In the genomic region with DNA sequence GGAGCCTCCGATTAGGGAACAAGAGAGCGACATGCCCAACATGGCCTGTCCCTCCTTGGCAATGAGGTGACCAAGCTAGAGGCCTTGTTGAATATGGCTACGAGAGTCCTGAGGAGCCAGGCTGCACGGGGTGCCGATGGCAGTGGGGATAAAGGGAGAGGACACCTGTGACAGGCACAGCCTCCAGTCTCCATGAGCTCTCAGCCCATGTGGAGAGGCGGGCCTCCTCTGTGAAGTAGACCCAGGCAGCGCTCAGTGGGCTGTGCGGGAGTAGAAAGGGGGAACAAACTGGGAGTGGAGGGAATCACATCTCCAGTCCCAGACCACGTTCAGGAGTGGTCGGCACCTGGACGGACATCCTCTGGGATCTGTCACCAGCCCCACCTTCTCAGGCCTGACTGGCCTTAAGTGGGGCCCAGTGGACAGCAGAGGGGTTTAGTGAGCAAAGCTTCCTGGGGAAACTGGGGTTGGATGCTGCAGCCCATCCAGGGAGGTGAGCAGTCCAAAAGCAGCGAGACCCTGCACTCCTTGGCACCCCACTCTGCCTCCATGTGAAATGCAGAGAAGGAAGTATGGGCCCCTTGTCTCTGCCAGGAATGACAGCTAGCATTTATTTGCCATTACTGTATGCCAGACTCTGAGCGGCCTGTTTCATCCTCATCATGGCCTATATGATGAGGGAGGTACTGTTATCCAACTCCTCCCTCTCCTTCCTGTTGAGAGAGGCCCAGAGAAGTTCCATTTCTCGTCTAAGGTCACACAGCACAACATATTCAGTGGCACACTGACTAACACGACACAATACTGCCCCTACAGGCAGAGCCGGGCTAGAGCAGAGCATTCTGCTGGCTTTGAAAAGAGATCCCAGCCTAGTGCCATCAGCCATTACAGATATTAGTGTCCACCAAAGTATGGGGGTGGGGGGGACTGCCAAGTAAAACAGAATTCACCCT, we compare ENCODE assay signal across 1 cellular context.
A peak's percentile ranks its signal among the peaks of the same experiment; 100 is the strongest.
TF ChIP-seq lines count a peak whose summit lies in the region.

No MANE protein-coding gene starts in this region.

TF ChIP-seq in SK-N-SH treated with all-trans-retinoic acid at 6 μM for 48 hours, 23 proteins besides CTCF, POLR2A, EP300 and RAD21 (continued from another document):
- TF ChIP-seq, protein P1, sequence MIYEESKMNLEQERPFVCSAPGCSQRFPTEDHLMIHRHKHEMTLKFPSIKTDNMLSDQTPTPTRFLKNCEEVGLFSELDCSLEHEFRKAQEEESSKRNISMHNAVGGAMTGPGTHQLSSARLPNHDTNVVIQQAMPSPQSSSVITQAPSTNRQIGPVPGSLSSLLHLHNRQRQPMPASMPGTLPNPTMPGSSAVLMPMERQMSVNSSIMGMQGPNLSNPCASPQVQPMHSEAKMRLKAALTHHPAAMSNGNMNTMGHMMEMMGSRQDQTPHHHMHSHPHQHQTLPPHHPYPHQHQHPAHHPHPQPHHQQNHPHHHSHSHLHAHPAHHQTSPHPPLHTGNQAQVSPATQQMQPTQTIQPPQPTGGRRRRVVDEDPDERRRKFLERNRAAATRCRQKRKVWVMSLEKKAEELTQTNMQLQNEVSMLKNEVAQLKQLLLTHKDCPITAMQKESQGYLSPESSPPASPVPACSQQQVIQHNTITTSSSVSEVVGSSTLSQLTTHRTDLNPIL (CRISPR knock-in tag; IDR thresholded peaks at IDR 0.05; ENCODE audit: low read depth), result no peak; the same call in 1 of the 2 replicates
- TF ChIP-seq SNAI2 (CRISPR knock-in tag; IDR thresholded peaks at IDR 0.05), result no peak
- TF ChIP-seq ZFP3 (CRISPR knock-in tag; IDR thresholded peaks at IDR 0.05), result no peak
- TF ChIP-seq ZNF565 (CRISPR knock-in tag; conservative IDR thresholded peaks at IDR 0.05; ENCODE audit: low read depth), result no peak
- no peak for TF ChIP-seq ISL1 (CRISPR knock-in tag; IDR thresholded peaks at IDR 0.05)
- TF ChIP-seq GLIS3 (CRISPR knock-in tag; IDR thresholded peaks at IDR 0.05), result peak; percentile 74; the same call in 1 of the 2 replicates
- 0 out of 2 replicates have a peak, but pooled peaks have one; percentile 25 for TF ChIP-seq TOX (CRISPR knock-in tag; IDR thresholded peaks at IDR 0.05; ENCODE audit: borderline replicate concordance)
